20 cellular contexts compared by ENCODE assay signal in genomic region chr5:124330595-124330994, GRCh38.
DNase-seq lines count a peak whose midpoint lies in the region; ATAC-seq and TF ChIP-seq lines count a peak whose summit lies in the region.
"Had no signal": no experiment of that assay in that cellular context is flagged by ENCODE, and none has a peak within 500 bp of the region (broad histone marks: within the 10 kb centered on the region; RNA-seq: fewer than 3 reads in every experiment).

No MANE protein-coding gene starts in this region.

- peaks cover 12% of the 10 kb centered on the region for H3K36me3 Mint-ChIP-seq in endodermal cell (ENCODE audit: low read depth)
- H3K36me3 Mint-ChIP-seq: CD8-positive, alpha-beta T cell had no signal

- in situ Hi-C loops in GM23248 (cut with MboI): no loop called here

- peaks cover 27% of the 10 kb centered on the region for H3K9me3 Mint-ChIP-seq in endodermal cell
- H3K9me3 Mint-ChIP-seq: CD8-positive, alpha-beta T cell had no signal

- H3K27me3 ChIP-seq in GM23248 (replicated peaks; ENCODE audit: insufficient read depth) (peaks cover 38% of the 10 kb centered on the region), endodermal cell (ENCODE audit: control insufficient read depth, insufficient read depth, low read length, poor library complexity, severe bottlenecking) (no peaks in the 10 kb centered on the region), mesendoderm (ENCODE audit: insufficient read depth, low read length, poor library complexity) (no peaks in the 10 kb centered on the region)
- H3K27me3 ChIP-seq: BLaER1 had no signal

- H3K4ac ChIP-seq in mesendoderm (ENCODE audit: low read depth, low read length): no peak overlapping the region

- H3K4me1 ChIP-seq in GM23248 (ENCODE audit: insufficient read depth) (no peaks in the 10 kb centered on the region), endodermal cell (ENCODE audit: control insufficient read depth, insufficient read depth, low read length) (peaks cover 10% of the 10 kb centered on the region), mesendoderm (ENCODE audit: control insufficient read depth, low read depth, low read length) (peaks cover 6% of the 10 kb centered on the region)
- H3K4me1 ChIP-seq: BLaER1 had no signal

- no peak overlapping the region for H3K27ac Mint-ChIP-seq in endodermal cell
- H3K27ac Mint-ChIP-seq: CD8-positive, alpha-beta T cell had no signal

- no peak overlapping the region for H2BK5ac ChIP-seq in mesendoderm (ENCODE audit: low read length)

- no peak overlapping the region for H3K23ac ChIP-seq in mesendoderm (ENCODE audit: low read length)

- H3K79me2 ChIP-seq in GM23248 (ENCODE audit: insufficient read depth): no peaks in the 10 kb centered on the region
- H3K79me2 ChIP-seq in mesendoderm (ENCODE audit: control insufficient read depth, insufficient read depth, low read length): no peaks in the 10 kb centered on the region

- H2AFZ ChIP-seq in GM23248: no peak overlapping the region

- no peaks in the 10 kb centered on the region for H3K9me2 ChIP-seq in GM23248 (ENCODE audit: insufficient read depth)

- no peaks in the 10 kb centered on the region for H3F3A ChIP-seq in GM23248 (ENCODE audit: insufficient read depth)

- DNase-seq in GM23248 (peak; percentile 26), RPMI7951 (ENCODE audit: low read depth) (peak; percentile 37), endodermal cell (no peak), mesendoderm (no peak), SKM-1 treated with dmso at 0.1 percent for 144 hours (lab: John Stamatoyannopoulos, UW; ENCODE audit: unreplicated experiment) (no peak)
- DNase-seq: Calu3; CD8-positive, alpha-beta T cell; KG1; MM.1S; NCI-H1092; NCI-H146; NCI-H510A treated with DMSO at 0.1 percent for 48 hours; NCI-H82; OCI-M1; SIG-M5 had no signal

- H3K4me1 Mint-ChIP-seq in endodermal cell: peaks cover 22% of the 10 kb centered on the region

- H3K18ac ChIP-seq in mesendoderm (ENCODE audit: low read length): peak overlapping the region; percentile 51

- H3K56ac ChIP-seq in mesendoderm (ENCODE audit: low read length): no peak overlapping the region

- H3K9me3 ChIP-seq in GM23248 (ENCODE audit: low read depth) (no peaks in the 10 kb centered on the region), endodermal cell (ENCODE audit: control insufficient read depth, low read length) (peaks cover 33% of the 10 kb centered on the region)

- H3K9ac ChIP-seq in GM23248: no peak overlapping the region
- H3K9ac ChIP-seq in endodermal cell (ENCODE audit: extremely low read depth, low read length, poor library complexity, severe bottlenecking): no peak overlapping the region
- H3K9ac ChIP-seq in mesendoderm (ENCODE audit: low read length): no peak overlapping the region
- H3K9ac ChIP-seq: BLaER1 had no signal

- no peak overlapping the region for H3K4me2 ChIP-seq in GM23248 (ENCODE audit: unreplicated experiment)
- H3K4me2 ChIP-seq in mesendoderm (ENCODE audit: low read length): no peak overlapping the region
- H3K4me2 ChIP-seq: BLaER1 had no signal

- no peak for ATAC-seq in HG03025 (IDR thresholded peaks at IDR 0.05; ENCODE audit: low FRiP score, unreplicated experiment)
- ATAC-seq in HG03196 (IDR thresholded peaks at IDR 0.05; ENCODE audit: unreplicated experiment): no peak
- no peak for ATAC-seq in GM21447 (IDR thresholded peaks at IDR 0.05; ENCODE audit: unreplicated experiment)
- ATAC-seq: CD8-positive, alpha-beta T cell had no signal

- no peak overlapping the region for H3K4me3 Mint-ChIP-seq in endodermal cell
- H3K4me3 Mint-ChIP-seq: CD8-positive, alpha-beta T cell had no signal

- H3K4me3 ChIP-seq in GM23248 (no peak overlapping the region), endodermal cell (ENCODE audit: low read length) (peak overlapping the region; percentile 42), mesendoderm (ENCODE audit: low read length) (no peak overlapping the region)
- H3K4me3 ChIP-seq: BLaER1 had no signal

- H3K27ac ChIP-seq in GM23248 (no peak overlapping the region), endodermal cell (ENCODE audit: low read depth, low read length) (no peak overlapping the region), mesendoderm (ENCODE audit: low read depth, low read length) (no peak overlapping the region)
- H3K27ac ChIP-seq: BLaER1, RWPE1 had no signal

- H2BK120ac ChIP-seq in mesendoderm (ENCODE audit: low read depth, low read length): no peak overlapping the region

- no peak overlapping the region for H4K8ac ChIP-seq in mesendoderm (ENCODE audit: low read depth, low read length)

- no peak for TF ChIP-seq CTCF in endodermal cell (conservative IDR thresholded peaks at IDR 0.05)

- no peak overlapping the region for H4K5ac ChIP-seq in mesendoderm (ENCODE audit: low read length)

- no peaks in the 10 kb centered on the region for H3K27me3 Mint-ChIP-seq in endodermal cell (ENCODE audit: insufficient read depth)

- H4K20me1 ChIP-seq in GM23248 (ENCODE audit: insufficient read depth): no peaks in the 10 kb centered on the region
- H4K20me1 ChIP-seq: BLaER1 had no signal

- H3K36me3 ChIP-seq in GM23248 (ENCODE audit: low read depth): no peaks in the 10 kb centered on the region; the same call in 1 of the 2 replicates
- no peaks in the 10 kb centered on the region for H3K36me3 ChIP-seq in endodermal cell (ENCODE audit: control insufficient read depth, insufficient read depth, low read length)
- no peaks in the 10 kb centered on the region for H3K36me3 ChIP-seq in mesendoderm (ENCODE audit: control insufficient read depth, insufficient read depth, low read length)
- H3K36me3 ChIP-seq: BLaER1 had no signal

- H2BK15ac ChIP-seq in mesendoderm (replicated peaks; ENCODE audit: low read depth): no peak overlapping the region

- H2AK5ac ChIP-seq in mesendoderm (ENCODE audit: low read length): no peak overlapping the region

- H3K79me1 ChIP-seq in mesendoderm (ENCODE audit: low read length): no peaks in the 10 kb centered on the region

Comparison
In these comparisons a context has a peak if more than half of its experiments do, and no peak if none do; other contexts are left out.
1. DNase-seq: peak in GM23248 (single experiment) and RPMI7951 (single experiment); none in endodermal cell (single experiment), mesendoderm (single experiment) and SKM-1 treated with dmso at 0.1 percent for 144 hours (single experiment).